ENCODE assay signal across 22 cellular contexts in genomic region chr2:240635998-240636547, GRCh38. TPM values are rescaled to one million over a fixed set of nuclear protein-coding genes. Genes with fewer than 3 reads are reported as not detected.
DNase-seq lines count a peak whose midpoint lies in the region; ATAC-seq and TF ChIP-seq lines count a peak whose summit lies in the region.
"Had no signal": no experiment of that assay in that cellular context is flagged by ENCODE, and none has a peak within 500 bp of the region (broad histone marks: within the 10 kb centered on the region; RNA-seq: fewer than 3 reads in every experiment).

No MANE protein-coding gene starts in this region.

- no peaks in the 10 kb centered on the region for H3K4me1 ChIP-seq in left ventricle myocardium inferior
- H3K4me1 ChIP-seq in right atrium auricular region, result no peaks in the 10 kb centered on the region
- no peaks in the 10 kb centered on the region for H3K4me1 ChIP-seq in osteoblast (ENCODE audit: insufficient read depth, low read length)
- H3K4me1 ChIP-seq: BLaER1, SJSA1 had no signal

- H3K4me2 ChIP-seq in osteoblast (ENCODE audit: insufficient read depth, low read length), result no peak overlapping the region
- H3K4me2 ChIP-seq: BLaER1, PC-9 had no signal

- no peak for ATAC-seq in left lobe of liver
- ATAC-seq: HCT116 had no signal

- peak; percentile 6 for DNase-seq in left ventricle myocardium inferior
- no peak for DNase-seq in right atrium auricular region (ENCODE audit: low spot score)
- DNase-seq in left lobe of liver (ENCODE audit: low spot score), result peak; percentile 29
- peak; percentile 38 for DNase-seq in osteoblast (ENCODE audit: insufficient read length, low spot score, missing footprints)
- DNase-seq in NK-92 treated with Interleukin-12 subunit alpha and Interleukin-12 subunit beta, amount 100 ng/mL, for 24 hours (lab: John Stamatoyannopoulos, UW), result no peak
- DNase-seq in NCI-H2029 treated with DMSO at 0.1 percent for 48 hours (lab: John Stamatoyannopoulos, UW), result no peak
- DNase-seq in GM10266 (ENCODE audit: extremely low spot score), result no peak
- DNase-seq: Calu3; CD4-positive, alpha-beta memory T cell; DMS53; EL; GOT3; KG1; NCI-H187; NCI-H2227 treated with DMSO at 0.1 percent for 48 hours; NCI-H510A treated with DMSO at 0.1 percent for 48 hours; NCI-H82; PC-9 had no signal

- H3K79me2 ChIP-seq in osteoblast (ENCODE audit: insufficient read depth, low read length), result no peaks in the 10 kb centered on the region

- intact Hi-C loops in left ventricle myocardium inferior (cut with micrococcal nuclease), result no loop called here

- peaks cover 14% of the 10 kb centered on the region for H3K9me3 ChIP-seq in left ventricle myocardium inferior (replicated peaks)
- no peaks in the 10 kb centered on the region for H3K9me3 ChIP-seq in right atrium auricular region
- H3K9me3 ChIP-seq in osteoblast (ENCODE audit: low read depth, low read length), result peaks cover 3% of the 10 kb centered on the region

- H4K20me1 ChIP-seq in osteoblast (ENCODE audit: insufficient read depth, low read length), result no peaks in the 10 kb centered on the region
- H4K20me1 ChIP-seq: BLaER1 had no signal

- no peak overlapping the region for H3K27ac ChIP-seq in left ventricle myocardium inferior (replicated peaks)
- no peak overlapping the region for H3K27ac ChIP-seq in right atrium auricular region
- no peak overlapping the region for H3K27ac ChIP-seq in osteoblast (ENCODE audit: low read depth, low read length)
- H3K27ac ChIP-seq: BLaER1, PC-9, SJSA1 had no signal

- TF ChIP-seq CTCF in left ventricle myocardium inferior (IDR thresholded peaks at IDR 0.05; ENCODE audit: borderline replicate concordance) (no peak), right atrium auricular region (IDR thresholded peaks at IDR 0.05) (no peak), osteoblast (IDR thresholded peaks at IDR 0.05; ENCODE audit: extremely low read depth, low read depth, low read length) (no peak), GM10266 (IDR thresholded peaks at IDR 0.05; ENCODE audit: control insufficient read depth, insufficient read depth, low read depth, missing control alignments) (no peak)

- H3K27me3 ChIP-seq in left ventricle myocardium inferior (ENCODE audit: low read depth) (peaks cover 5% of the 10 kb centered on the region), right atrium auricular region (no peaks in the 10 kb centered on the region), osteoblast (ENCODE audit: insufficient read depth, low read length) (peaks cover 11% of the 10 kb centered on the region)
- H3K27me3 ChIP-seq: BLaER1 had no signal

- no peak overlapping the region for H2AFZ ChIP-seq in osteoblast (ENCODE audit: low read length)
- H2AFZ ChIP-seq: PC-9 had no signal

- H3K36me3 ChIP-seq in left ventricle myocardium inferior (no peaks in the 10 kb centered on the region), right atrium auricular region (no peaks in the 10 kb centered on the region), osteoblast (ENCODE audit: insufficient read depth, low read length) (no peaks in the 10 kb centered on the region)
- H3K36me3 ChIP-seq: BLaER1, SJSA1 had no signal

- no peak overlapping the region for H3K4me3 ChIP-seq in left ventricle myocardium inferior
- H3K4me3 ChIP-seq in right atrium auricular region, result no peak overlapping the region
- H3K4me3 ChIP-seq in osteoblast (ENCODE audit: insufficient read depth, low read length), result no peak overlapping the region
- H3K4me3 ChIP-seq: BLaER1, PC-9, SJSA1 had no signal

RNA-seq across cellular contexts. Expression of gene GPR35, which starts 10.8 kb away (rescaled TPM):
- total RNA-seq in left ventricle myocardium inferior (1.3 TPM), right atrium auricular region (under 1 TPM; 0.56 to 0.86 TPM), left lobe of liver (0.53 TPM), osteoblast (1.1 and 1.5 TPM in 2 replicates)

RNA-seq across cellular contexts. Expression of gene AQP12B, which starts 46.6 kb away (rescaled TPM):
- not detected for total RNA-seq in left ventricle myocardium inferior
- total RNA-seq in right atrium auricular region, result not detected
- total RNA-seq in left lobe of liver, result not detected
- not detected in 2 replicates for total RNA-seq in osteoblast
- total RNA-seq: A673; Calu3; CD4-positive, alpha-beta memory T cell; PC-9; SJSA1 had no signal

RNA-seq across cellular contexts. Expression of gene CAPN10, which starts 49.5 kb away (rescaled TPM):
- total RNA-seq in left ventricle myocardium inferior, result 31.2 TPM
- total RNA-seq in right atrium auricular region, result 10 to 100 TPM; 14.1 to 14.6 TPM
- total RNA-seq in left lobe of liver, result 13.7 TPM
- total RNA-seq in osteoblast, result 21.0 and 22.1 TPM in 2 replicates

RNA-seq across cellular contexts. Expression of gene AQP12A, which starts 55.6 kb away (rescaled TPM):
- total RNA-seq in left ventricle myocardium inferior (not detected), right atrium auricular region (not detected), left lobe of liver (not detected), osteoblast (not detected in 2 replicates)
- total RNA-seq: A673; Calu3; CD4-positive, alpha-beta memory T cell; PC-9; SJSA1 had no signal

Comparison
In these comparisons a context has a peak if more than half of its experiments do, and no peak if none do; other contexts are left out.
1. DNase-seq: peak in left ventricle myocardium inferior (single experiment), left lobe of liver (single experiment) and osteoblast (single experiment); none in right atrium auricular region (single experiment), NK-92 treated with Interleukin-12 subunit alpha and Interleukin-12 subunit beta, amount 100 ng/mL, for 24 hours (single experiment), NCI-H2029 treated with DMSO at 0.1 percent for 48 hours (single experiment) and GM10266 (single experiment).